In the genomic region with DNA sequence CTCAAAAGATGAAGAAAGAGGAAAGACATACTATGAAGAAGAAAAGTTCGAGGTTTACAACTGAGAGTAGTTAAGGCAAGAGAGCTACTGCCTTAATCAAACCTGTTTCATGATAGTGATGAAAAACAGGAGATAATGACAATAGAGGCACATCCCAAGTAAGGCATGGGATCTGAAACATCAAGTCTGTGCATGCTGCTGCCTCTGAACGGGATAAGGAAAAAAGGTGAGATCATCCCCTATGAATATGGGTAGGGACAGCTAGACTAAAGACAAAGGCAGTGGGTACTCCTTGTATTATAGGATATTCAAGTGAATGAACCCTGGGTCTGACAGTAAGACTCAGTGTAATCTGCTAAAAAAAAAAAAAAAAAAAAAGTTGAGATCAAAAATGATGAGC, we compare ENCODE assay signal across 21 cellular contexts. TPM values are rescaled to one million over a fixed set of nuclear protein-coding genes. Genes with fewer than 3 reads are reported as not detected.
DNase-seq lines count a peak whose midpoint lies in the region; ATAC-seq and TF ChIP-seq lines count a peak whose summit lies in the region.
"Had no signal": no experiment of that assay in that cellular context is flagged by ENCODE, and none has a peak within 500 bp of the region (broad histone marks: within the 10 kb centered on the region; RNA-seq: fewer than 3 reads in every experiment).

No MANE protein-coding gene starts in this region.

- peaks cover 0 to 7% of the 10 kb centered on the region in 2 donors for H3K4me1 ChIP-seq in breast epithelium
- H3K4me1 ChIP-seq in Loucy (ENCODE audit: insufficient read depth, low read length, poor library complexity, severe bottlenecking) = peaks cover 12% of the 10 kb centered on the region
- H3K4me1 ChIP-seq in spleen = peaks cover 10 to 27% (median 20%) of the 10 kb centered on the region in 6 donors

- peaks cover 47% of the 10 kb centered on the region for H3K4me1 Mint-ChIP-seq in MCF 10A (ENCODE audit: insufficient read depth, unreplicated experiment)

- no peak for TF ChIP-seq POLR2A in breast epithelium (IDR thresholded peaks at IDR 0.05)
- no peak for TF ChIP-seq POLR2A in spleen (IDR thresholded peaks at IDR 0.05)

- H2AFZ ChIP-seq in Loucy (ENCODE audit: low read length) (no peak overlapping the region), neural cell (ENCODE audit: low read depth, low read length) (no peak overlapping the region)

- no peaks in the 10 kb centered on the region for H3K9me2 ChIP-seq in Loucy (replicated peaks; ENCODE audit: low read depth, low read length)
- H3K9me2 ChIP-seq in neural cell (ENCODE audit: insufficient read depth, low read length) = no peaks in the 10 kb centered on the region

- no peak overlapping the region for H3K27ac Mint-ChIP-seq in MCF 10A (ENCODE audit: low read depth, unreplicated experiment)
- H3K27ac Mint-ChIP-seq: CD14-positive monocyte had no signal

- H3K79me2 ChIP-seq in Loucy (ENCODE audit: insufficient read depth, low read length) (no peaks in the 10 kb centered on the region), neural cell (replicated peaks; ENCODE audit: insufficient read depth, low read length) (peaks cover 56% of the 10 kb centered on the region)

- no peaks in the 10 kb centered on the region for H3K9me3 Mint-ChIP-seq in MCF 10A (ENCODE audit: unreplicated experiment)

- H3K9me3 ChIP-seq in breast epithelium (no peaks in the 10 kb centered on the region), Loucy (ENCODE audit: insufficient read depth, low read depth, low read length) (no peaks in the 10 kb centered on the region), neural cell (ENCODE audit: low read length) (no peaks in the 10 kb centered on the region), spleen (no peaks in the 10 kb centered on the region)
- H3K9me3 ChIP-seq: Peyer's patch had no signal

- no peak overlapping the region for H3K4me3 ChIP-seq in breast epithelium
- no peak overlapping the region for H3K4me3 ChIP-seq in Loucy (ENCODE audit: low read length, poor library complexity, severe bottlenecking)
- peak overlapping the region; percentile 4 for H3K4me3 ChIP-seq in epithelial cell of esophagus (ENCODE audit: low read length)
- H3K4me3 ChIP-seq in neural cell (ENCODE audit: low read length) = peak overlapping the region; percentile 43
- H3K4me3 ChIP-seq in spleen = no peak overlapping the region
- H3K4me3 ChIP-seq: K562, Peyer's patch had no signal

- no peaks in the 10 kb centered on the region for H3K36me3 ChIP-seq in breast epithelium
- H3K36me3 ChIP-seq in Loucy (ENCODE audit: insufficient read depth, low read length) = no peaks in the 10 kb centered on the region
- peaks cover 4% of the 10 kb centered on the region for H3K36me3 ChIP-seq in neural cell (ENCODE audit: insufficient read depth, low read length)
- H3K36me3 ChIP-seq in spleen = no peaks in the 10 kb centered on the region
- H3K36me3 ChIP-seq: Peyer's patch had no signal

- H3F3A ChIP-seq in Loucy (ENCODE audit: low read depth) (no peaks in the 10 kb centered on the region), neural cell (ENCODE audit: insufficient read depth, low read length, poor library complexity, severe bottlenecking) (no peaks in the 10 kb centered on the region)

- H3K27me3 Mint-ChIP-seq in MCF 10A (ENCODE audit: insufficient read depth, unreplicated experiment) = no peaks in the 10 kb centered on the region

- CTCF ChIA-PET in MCF 10A (lab: Yijun Ruan, JAX) = interaction anchor here (3.7 kb wide), 1 partner anchor 38 kb away, joined by 35 read pairs; no protein-coding TSS in a partner anchor

- no TSS peak for BruUV-seq in MCF 10A (replicated peaks; lab: Mats Ljungman, UMichigan)

- H3K36me3 Mint-ChIP-seq in MCF 10A (ENCODE audit: insufficient read depth, unreplicated experiment) = no peaks in the 10 kb centered on the region

- H3K4me2 ChIP-seq in Loucy (ENCODE audit: low read depth, low read length, poor library complexity, severe bottlenecking) = peak overlapping the region; percentile 25
- no peak overlapping the region for H3K4me2 ChIP-seq in neural cell (ENCODE audit: low read length)

- TF ChIP-seq RAD21 in neural cell (conservative IDR thresholded peaks at IDR 0.05) = no peak

- DNase-seq in MCF 10A (ENCODE audit: unreplicated experiment) = no peak
- no peak for DNase-seq in breast epithelium (ENCODE audit: low spot score in 2 of 2)
- peak; percentile 88 for DNase-seq in epithelial cell of esophagus (ENCODE audit: low read depth)
- no peak for DNase-seq in spleen
- no peak for DNase-seq in NCI-H526 (lab: John Stamatoyannopoulos, UW)
- DNase-seq: 8988T; DMS 273 treated with DMSO at 0.1 percent for 48 hours; DND-41; H7; NCI-H1105 treated with DMSO at 0.1 percent for 48 hours; NCI-H1694; NCI-H2081 treated with DMSO at 0.1 percent for 48 hours; NCI-H446 treated with DMSO at 0.1 percent for 48 hours; NK-92 treated with Interleukin-12 subunit alpha and Interleukin-12 subunit beta, amount 100 ng/mL, for 24 hours; Peyer's patch; SHP77 had no signal

- TF ChIP-seq CTCF in MCF 10A (IDR thresholded peaks at IDR 0.05; ENCODE audit: unreplicated experiment) (no peak), breast epithelium (IDR thresholded peaks at IDR 0.05) (no peak), Loucy (conservative IDR thresholded peaks at IDR 0.05; ENCODE audit: low read length) (no peak), epithelial cell of esophagus (IDR thresholded peaks at IDR 0.05; ENCODE audit: insufficient read depth, low read depth, low read length, missing control alignments) (no peak), neural cell (IDR thresholded peaks at IDR 0.05; ENCODE audit: poor library complexity, severe bottlenecking) (no peak), spleen (IDR thresholded peaks at IDR 0.05 in 8 of 11, conservative IDR thresholded peaks at IDR 0.05 in 3 of 11) (no peak)

- H3K27ac ChIP-seq in breast epithelium = no peak overlapping the region
- no peak overlapping the region for H3K27ac ChIP-seq in neural cell (ENCODE audit: low read length)
- H3K27ac ChIP-seq in spleen = no peak overlapping the region
- H3K27ac ChIP-seq: Peyer's patch had no signal

- peaks cover 4% of the 10 kb centered on the region for H4K20me1 ChIP-seq in Loucy (ENCODE audit: insufficient read depth, low read length, poor library complexity, severe bottlenecking)
- no peaks in the 10 kb centered on the region for H4K20me1 ChIP-seq in neural cell (ENCODE audit: insufficient read depth)

- H3K27me3 ChIP-seq in breast epithelium = no peaks in the 10 kb centered on the region
- no peaks in the 10 kb centered on the region for H3K27me3 ChIP-seq in Loucy (ENCODE audit: insufficient read depth, low read length, poor library complexity, severe bottlenecking)
- H3K27me3 ChIP-seq in neural cell (ENCODE audit: insufficient read depth, low read depth, low read length) = no peaks in the 10 kb centered on the region
- H3K27me3 ChIP-seq in spleen (replicated peaks in 1 of 7) = peaks cover 0 to 7% (median 0%) of the 10 kb centered on the region in 7 donors
- H3K27me3 ChIP-seq: Peyer's patch had no signal

- no peak for ATAC-seq in HG03108 (IDR thresholded peaks at IDR 0.05; ENCODE audit: unreplicated experiment)
- ATAC-seq: K562 had no signal

- POLR2A ChIA-PET in MCF 10A (lab: Yijun Ruan, JAX) = interaction anchor here (1.1 to 2.6 kb wide), 2 partner anchors 34 to 65 kb away, joined by 3 to 9 read pairs; no protein-coding TSS in a partner anchor

- intact Hi-C loops in MCF 10A (cut with micrococcal nuclease) = no loop called here
- intact Hi-C loops in breast epithelium (cut with DNase I; ENCODE audit: low total_unique reads) = no loop called here
- intact Hi-C loops in spleen (cut with DNase I; ENCODE audit: low total_unique reads) = no loop called here

- TF ChIP-seq EP300 in neural cell (conservative IDR thresholded peaks at IDR 0.05; ENCODE audit: poor library complexity, severe bottlenecking) = no peak

- no peak overlapping the region for H3K9ac ChIP-seq in Loucy (ENCODE audit: low read depth, low read length, poor library complexity, severe bottlenecking)
- H3K9ac ChIP-seq in neural cell (ENCODE audit: low read length) = no peak overlapping the region

- peak overlapping the region; percentile 15 for H3K4me3 Mint-ChIP-seq in MCF 10A (ENCODE audit: unreplicated experiment)
- H3K4me3 Mint-ChIP-seq: CD14-positive monocyte had no signal

- WGBS in spleen, 5 donors = 72 to 92% (median 87%) methylated on average over 2 of the region's 2 CpGs

TF ChIP-seq in neural cell, 6 proteins besides CTCF, POLR2A, EP300 and RAD21:
- no peak for TF ChIP-seq POLR2AphosphoS5 (IDR thresholded peaks at IDR 0.05)
- no peak for TF ChIP-seq SMC3 (conservative IDR thresholded peaks at IDR 0.05; ENCODE audit: poor library complexity)
- no peak for TF ChIP-seq EZH2 (IDR thresholded peaks at IDR 0.05; ENCODE audit: borderline replicate concordance, insufficient read depth, low read length, poor library complexity, severe bottlenecking)
- no peak for TF ChIP-seq TAF1 (IDR thresholded peaks at IDR 0.05; ENCODE audit: low read depth)
- TF ChIP-seq, protein P1, sequence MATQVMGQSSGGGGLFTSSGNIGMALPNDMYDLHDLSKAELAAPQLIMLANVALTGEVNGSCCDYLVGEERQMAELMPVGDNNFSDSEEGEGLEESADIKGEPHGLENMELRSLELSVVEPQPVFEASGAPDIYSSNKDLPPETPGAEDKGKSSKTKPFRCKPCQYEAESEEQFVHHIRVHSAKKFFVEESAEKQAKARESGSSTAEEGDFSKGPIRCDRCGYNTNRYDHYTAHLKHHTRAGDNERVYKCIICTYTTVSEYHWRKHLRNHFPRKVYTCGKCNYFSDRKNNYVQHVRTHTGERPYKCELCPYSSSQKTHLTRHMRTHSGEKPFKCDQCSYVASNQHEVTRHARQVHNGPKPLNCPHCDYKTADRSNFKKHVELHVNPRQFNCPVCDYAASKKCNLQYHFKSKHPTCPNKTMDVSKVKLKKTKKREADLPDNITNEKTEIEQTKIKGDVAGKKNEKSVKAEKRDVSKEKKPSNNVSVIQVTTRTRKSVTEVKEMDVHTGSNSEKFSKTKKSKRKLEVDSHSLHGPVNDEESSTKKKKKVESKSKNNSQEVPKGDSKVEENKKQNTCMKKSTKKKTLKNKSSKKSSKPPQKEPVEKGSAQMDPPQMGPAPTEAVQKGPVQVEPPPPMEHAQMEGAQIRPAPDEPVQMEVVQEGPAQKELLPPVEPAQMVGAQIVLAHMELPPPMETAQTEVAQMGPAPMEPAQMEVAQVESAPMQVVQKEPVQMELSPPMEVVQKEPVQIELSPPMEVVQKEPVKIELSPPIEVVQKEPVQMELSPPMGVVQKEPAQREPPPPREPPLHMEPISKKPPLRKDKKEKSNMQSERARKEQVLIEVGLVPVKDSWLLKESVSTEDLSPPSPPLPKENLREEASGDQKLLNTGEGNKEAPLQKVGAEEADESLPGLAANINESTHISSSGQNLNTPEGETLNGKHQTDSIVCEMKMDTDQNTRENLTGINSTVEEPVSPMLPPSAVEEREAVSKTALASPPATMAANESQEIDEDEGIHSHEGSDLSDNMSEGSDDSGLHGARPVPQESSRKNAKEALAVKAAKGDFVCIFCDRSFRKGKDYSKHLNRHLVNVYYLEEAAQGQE (IDR thresholded peaks at IDR 0.05; ENCODE audit: borderline replicate concordance) = no peak
- no peak for TF ChIP-seq MXI1 (conservative IDR thresholded peaks at IDR 0.05; ENCODE audit: poor library complexity, severe bottlenecking)

RNA-seq across cellular contexts. Expression of a gene that starts 3.0 kb away (rescaled TPM):
- total RNA-seq in MCF 10A (2022) (24.7 and 34.7 TPM in 2 replicates), breast epithelium (10 to 100 TPM; 32.2 to 49.2 (median 37.0) TPM), spleen (10 to 100 TPM; 13.7 to 27.9 (median 23.0) TPM)
- polyA plus RNA-seq in neural cell (22.6 and 23.4 TPM in 2 replicates), spleen (1 to 10 TPM; 1.0 to 2.7 (median 1.5) TPM)
- 146 and 158 TPM in 2 replicates for polyA minus RNA-seq in neural cell

Comparison
In these comparisons a context has a peak if more than half of its experiments do, and no peak if none do; other contexts are left out.
1. H3K4me3 ChIP-seq: peak in epithelial cell of esophagus (single experiment) and neural cell (single experiment); none in breast epithelium (0 of 3), Loucy (single experiment) and spleen (0 of 8).